ENCODE assay signal across 8 cellular contexts in genomic region chrX:44872817-44873414, GRCh38. TPM values are rescaled to one million over a fixed set of nuclear protein-coding genes. Genes with fewer than 3 reads are reported as not detected.
DNase-seq lines count a peak whose midpoint lies in the region; ATAC-seq and TF ChIP-seq lines count a peak whose summit lies in the region.

TSS of gene KDM6A (plus strand) at chrX:44873188. CDS start at chrX:44873552, 364 bp downstream.

- H3K27me3 ChIP-seq in brain microvascular endothelial cell (replicated peaks) = no peaks in the 10 kb centered on the region
- H3K27me3 ChIP-seq in iPS DF 6.9 (ENCODE audit: control insufficient read depth, insufficient read depth, low read length) = no peaks in the 10 kb centered on the region
- no peaks in the 10 kb centered on the region for H3K27me3 ChIP-seq in gastrocnemius medialis

- H3K4me3 ChIP-seq in brain microvascular endothelial cell (ENCODE audit: low read depth, low read length) (peak within 1 kb of the TSS; percentile 87), iPS DF 6.9 (ENCODE audit: low read length) (peak within 1 kb of the TSS; percentile 96), gastrocnemius medialis (peak within 1 kb of the TSS; percentile 74 to 83 (median 77))

- in situ Hi-C loops in brain microvascular endothelial cell (cut with HindIII; ENCODE audit: low pct_ligation_motif_present, low sequenced_read_pairs) = no loop called here
- in situ Hi-C loops in gastrocnemius medialis (cut with MboI; ENCODE audit: low sequenced_read_pairs in 4 of 4) = loop anchor here in 1 of 4 donors (25.0 kb wide), 1 partner anchor 189 kb away; no protein-coding TSS in a partner anchor

- peak; percentile 90 to 96 for TF ChIP-seq POLR2A in gastrocnemius medialis (IDR thresholded peaks at IDR 0.05)

- peak; percentile 86 for ATAC-seq in GM18520 (IDR thresholded peaks at IDR 0.05; ENCODE audit: unreplicated experiment)
- peak; percentile 81 for ATAC-seq in HG03064 (IDR thresholded peaks at IDR 0.05; ENCODE audit: low read depth, unreplicated experiment)
- ATAC-seq in gastrocnemius medialis = peak; percentile 84 to 86

- DNase-seq in NCI-H2107 treated with DMSO at 0.1 percent for 48 hours (lab: John Stamatoyannopoulos, UW; ENCODE audit: unreplicated experiment) (peak; percentile 93), UCSD-AML1 (lab: John Stamatoyannopoulos, UW; ENCODE audit: unreplicated experiment) (peak; percentile 99), brain microvascular endothelial cell (peak; percentile 99), iPS DF 6.9 (ENCODE audit: low read depth, low spot score) (peak; percentile 71), gastrocnemius medialis (peak; percentile 91 to 95)

- no CpG with 5 or more reads among the region's 61 CpGs for WGBS in iPS DF 6.9 (ENCODE audit: insufficient coverage, insufficient read length)

- H3K27ac ChIP-seq in 22Rv1 = peak within 1 kb of the TSS; percentile 88
- peak within 1 kb of the TSS; percentile 87 for H3K27ac ChIP-seq in brain microvascular endothelial cell
- H3K27ac ChIP-seq in iPS DF 6.9 (ENCODE audit: low read length) = no peak within 1 kb of the TSS
- peak within 1 kb of the TSS; percentile 94 to 100 (median 98) for H3K27ac ChIP-seq in gastrocnemius medialis

- H3K4me1 ChIP-seq in iPS DF 6.9 (ENCODE audit: control insufficient read depth, insufficient read depth, low read length) (no peaks in the 10 kb centered on the region), gastrocnemius medialis (peaks cover 13 to 42% of the 10 kb centered on the region in 2 donors)

- H3K9me3 ChIP-seq in iPS DF 6.9 (ENCODE audit: control insufficient read depth, insufficient read depth, low read length) (no peaks in the 10 kb centered on the region), gastrocnemius medialis (no peaks in the 10 kb centered on the region)

- H3K36me3 ChIP-seq in brain microvascular endothelial cell (replicated peaks) (no peaks in the 10 kb centered on the region), iPS DF 6.9 (ENCODE audit: control insufficient read depth, insufficient read depth, low read length) (no peaks in the 10 kb centered on the region), gastrocnemius medialis (no peaks in the 10 kb centered on the region)

- no peak for TF ChIP-seq CTCF in 22Rv1 (IDR thresholded peaks at IDR 0.05)
- TF ChIP-seq CTCF in brain microvascular endothelial cell (IDR thresholded peaks at IDR 0.05; ENCODE audit: low read depth, low read length, missing control alignments) = no peak
- no peak for TF ChIP-seq CTCF in gastrocnemius medialis (IDR thresholded peaks at IDR 0.05 in 4 of 5, conservative IDR thresholded peaks at IDR 0.05 in 1 of 5)

- intact Hi-C loops in gastrocnemius medialis (cut with DNase I; ENCODE audit: low total_unique reads) = loop anchor here (5.0 to 10.0 kb wide), 4 partner anchors 144 to 642 kb away; partner anchors contain the start of gene FUNDC1

RNA-seq across cellular contexts. Expression of gene KDM6A, which starts in this region (rescaled TPM):
- 10 to 100 TPM; 14.3 to 29.2 (median 20.1) TPM for total RNA-seq in gastrocnemius medialis
